25 cellular contexts compared by ENCODE assay signal in the genomic region with DNA sequence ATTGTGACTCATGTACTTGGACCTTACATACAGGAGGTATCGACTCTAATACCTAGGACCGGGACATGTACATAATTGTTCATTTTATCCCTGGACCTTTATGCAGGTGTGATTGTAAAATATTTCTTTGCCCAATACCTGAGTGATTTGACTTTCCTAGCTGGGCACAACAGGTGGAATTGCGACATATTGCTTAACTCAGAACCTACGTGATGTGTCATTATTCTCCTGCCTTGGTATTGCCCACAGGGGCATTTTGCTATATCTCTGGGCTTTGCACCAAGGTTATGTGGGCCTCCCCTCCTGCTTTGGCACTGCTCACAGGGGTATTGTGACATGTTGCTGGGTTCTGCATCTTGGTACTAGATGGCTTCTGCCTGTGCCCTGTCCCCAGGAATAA. TPM values are rescaled to one million over a fixed set of nuclear protein-coding genes. Genes with fewer than 3 reads are reported as not detected.
DNase-seq lines count a peak whose midpoint lies in the region; ATAC-seq, FAIRE-seq and TF ChIP-seq lines count a peak whose summit lies in the region.
"Had no signal": no experiment of that assay in that cellular context is flagged by ENCODE, and none has a peak within 500 bp of the region (broad histone marks: within the 10 kb centered on the region; RNA-seq: fewer than 3 reads in every experiment).

No MANE protein-coding gene starts in this region.

- H3K27me3 Mint-ChIP-seq in MCF 10A (ENCODE audit: insufficient read depth, unreplicated experiment) = no peaks in the 10 kb centered on the region
- H3K27me3 Mint-ChIP-seq in T-helper 17 cell = no peaks in the 10 kb centered on the region
- H3K27me3 Mint-ChIP-seq: CD4-positive, alpha-beta memory T cell; CD4-positive, CD25-positive, alpha-beta regulatory T cell; CD8-positive, alpha-beta memory T cell had no signal

- no peaks in the 10 kb centered on the region for H3K27me3 ChIP-seq in breast epithelium
- H3K27me3 ChIP-seq in Karpas-422 (ENCODE audit: low read length) = no peaks in the 10 kb centered on the region
- H3K27me3 ChIP-seq in HepG2 (ENCODE audit: control insufficient read depth in 1 of 2, insufficient read depth in 2 of 2, low read length in 2 of 2) = no peaks in the 10 kb centered on the region
- H3K27me3 ChIP-seq: BE2C, BLaER1 had no signal

- no peak for FAIRE-seq in HepG2 (lab: Jason Lieb, UNC)
- FAIRE-seq: A549, G401.6, GM12891, GM18507 had no signal

- H3K36me3 ChIP-seq in breast epithelium (no peaks in the 10 kb centered on the region), Karpas-422 (ENCODE audit: insufficient read depth, low read length) (no peaks in the 10 kb centered on the region), HepG2 (replicated peaks in 1 of 2; ENCODE audit: control insufficient read depth in 1 of 2, insufficient read depth in 2 of 2, low read length in 2 of 2) (no peaks in the 10 kb centered on the region)
- H3K36me3 ChIP-seq: BE2C, BLaER1 had no signal

- H3K36me3 Mint-ChIP-seq in MCF 10A (ENCODE audit: insufficient read depth, unreplicated experiment) = no peaks in the 10 kb centered on the region
- H3K36me3 Mint-ChIP-seq in T-helper 17 cell (ENCODE audit: low read depth) = no peaks in the 10 kb centered on the region
- H3K36me3 Mint-ChIP-seq: CD14-positive monocyte; CD4-positive, alpha-beta memory T cell; CD4-positive, CD25-positive, alpha-beta regulatory T cell; CD8-positive, alpha-beta memory T cell had no signal

- TF ChIP-seq EP300 in HepG2 (IDR thresholded peaks at IDR 0.05; ENCODE audit: low read depth in 2 of 2, low read length in 2 of 2) = no peak
- no peak for TF ChIP-seq EP300 in HepG2 (CRISPR knock-in tag; IDR thresholded peaks at IDR 0.05; ENCODE audit: borderline replicate concordance)

- H3K4me1 ChIP-seq in breast epithelium (peaks cover 0 to 7% of the 10 kb centered on the region in 2 donors), Karpas-422 (ENCODE audit: low read length) (no peaks in the 10 kb centered on the region), HepG2 (ENCODE audit: insufficient read depth, low read length) (no peaks in the 10 kb centered on the region; the same call in 1 of the 2 replicates)
- H3K4me1 ChIP-seq: A549, BE2C, BLaER1 had no signal

- peak overlapping the region; percentile 44 to 77 for H3K27ac ChIP-seq in breast epithelium
- no peak overlapping the region for H3K27ac ChIP-seq in Karpas-422 (ENCODE audit: low read length)
- no peak overlapping the region for H3K27ac ChIP-seq in HepG2 (ENCODE audit: extremely low read length, insufficient read depth, low read length)
- H3K27ac ChIP-seq: 22Rv1, A549, BLaER1 had no signal

- no peak overlapping the region for H3K27ac Mint-ChIP-seq in MCF 10A (ENCODE audit: low read depth, unreplicated experiment)
- no peak overlapping the region for H3K27ac Mint-ChIP-seq in T-helper 17 cell
- H3K27ac Mint-ChIP-seq: CD14-positive monocyte; CD4-positive, alpha-beta memory T cell; CD8-positive, alpha-beta memory T cell had no signal

- BruUV-seq in MCF 10A (replicated peaks; lab: Mats Ljungman, UMichigan) (no TSS peak), HepG2 (replicated peaks; lab: Mats Ljungman, UMichigan) (no TSS peak)

- H2AFZ ChIP-seq in Karpas-422 (ENCODE audit: low read length) (no peak overlapping the region), HepG2 (ENCODE audit: low read length) (no peak overlapping the region)

- H3K9ac ChIP-seq in Karpas-422 (ENCODE audit: low read length) = no peak overlapping the region
- no peak overlapping the region for H3K9ac ChIP-seq in HepG2 (ENCODE audit: insufficient read depth, low read depth, low read length)
- H3K9ac ChIP-seq: BLaER1 had no signal

- H3K9me2 ChIP-seq in Karpas-422 (replicated peaks; ENCODE audit: insufficient read depth, low read length) = no peaks in the 10 kb centered on the region

- H3K9me3 Mint-ChIP-seq in MCF 10A (ENCODE audit: unreplicated experiment) = peaks cover 43% of the 10 kb centered on the region
- H3K9me3 Mint-ChIP-seq: CD8-positive, alpha-beta memory T cell had no signal

- no peak overlapping the region for H3K4me2 ChIP-seq in Karpas-422 (ENCODE audit: low read depth, low read length, poor library complexity, severe bottlenecking)
- H3K4me2 ChIP-seq in HepG2 (ENCODE audit: low read depth, low read length) = no peak overlapping the region
- H3K4me2 ChIP-seq: A549, BLaER1 had no signal

- H3K4me3 Mint-ChIP-seq in MCF 10A (ENCODE audit: unreplicated experiment) (no peak overlapping the region), T-helper 17 cell (no peak overlapping the region)
- H3K4me3 Mint-ChIP-seq: CD14-positive monocyte; CD4-positive, alpha-beta memory T cell; CD4-positive, CD25-positive, alpha-beta regulatory T cell; CD8-positive, alpha-beta memory T cell had no signal

- CTCF ChIA-PET in MCF 10A (lab: Yijun Ruan, JAX) = interaction anchor here (1.1 kb wide), 1 partner anchor 12 kb away, joined by 4 read pairs; no protein-coding TSS in a partner anchor
- CTCF ChIA-PET in HepG2 (lab: Yijun Ruan, JAX; ENCODE audit: low intra/inter-chr PET ratio, low total read pairs) = no interaction called here

- TF ChIP-seq CTCF in breast epithelium (IDR thresholded peaks at IDR 0.05) (no peak), MCF 10A (IDR thresholded peaks at IDR 0.05; ENCODE audit: unreplicated experiment) (no peak), HepG2 (CRISPR knock-in tag; IDR thresholded peaks at IDR 0.05) (no peak)

- no peak for DNase-seq in breast epithelium (ENCODE audit: low spot score in 2 of 2)
- no peak for DNase-seq in MCF 10A (ENCODE audit: unreplicated experiment)
- DNase-seq in Karpas-422 = peak; percentile 36
- no peak for DNase-seq in HepG2 (ENCODE audit: low spot score)
- DNase-seq in T-helper 17 cell = no peak
- no peak for DNase-seq in NCI-H226
- DNase-seq in KBM-7 = no peak
- DNase-seq: BE2C; C1 segment of cervical spinal cord; CD4-positive, alpha-beta memory T cell; CD4-positive, CD25-positive, alpha-beta regulatory T cell; CD8-positive, alpha-beta memory T cell; COR-L47; DMS 273 treated with DMSO at 0.1 percent for 48 hours; DMS153; DMS53; DMS79 treated with DMSO at 0.1 percent for 48 hours; GF-D8 had no signal

- no peaks in the 10 kb centered on the region for H3K9me3 ChIP-seq in breast epithelium
- no peaks in the 10 kb centered on the region for H3K9me3 ChIP-seq in Karpas-422 (ENCODE audit: low read length)
- H3K9me3 ChIP-seq in HepG2 (ENCODE audit: low read length) = no peaks in the 10 kb centered on the region
- H3K9me3 ChIP-seq in T-helper 17 cell (ENCODE audit: control insufficient read depth, low read length, poor library complexity, severe bottlenecking) = no peaks in the 10 kb centered on the region
- H3K9me3 ChIP-seq: BE2C, BLaER1 had no signal

- H3K79me2 ChIP-seq in Karpas-422 (ENCODE audit: low read length) (no peaks in the 10 kb centered on the region), HepG2 (ENCODE audit: insufficient read depth, low read length) (no peaks in the 10 kb centered on the region)

- no peak for ATAC-seq in HepG2
- ATAC-seq in T-helper 17 cell = no peak
- ATAC-seq: A549 had no signal

- H3K4me1 Mint-ChIP-seq in MCF 10A (ENCODE audit: insufficient read depth, unreplicated experiment) = no peaks in the 10 kb centered on the region
- H3K4me1 Mint-ChIP-seq in T-helper 17 cell = peaks cover 2% of the 10 kb centered on the region
- H3K4me1 Mint-ChIP-seq: CD14-positive monocyte; CD4-positive, CD25-positive, alpha-beta regulatory T cell; CD8-positive, alpha-beta memory T cell had no signal

- H4K20me1 ChIP-seq in Karpas-422 (ENCODE audit: insufficient read depth, low read depth, low read length) (no peaks in the 10 kb centered on the region), HepG2 (ENCODE audit: insufficient read depth, low read length) (no peaks in the 10 kb centered on the region)
- H4K20me1 ChIP-seq: BLaER1 had no signal

- no peak for TF ChIP-seq POLR2A in breast epithelium (IDR thresholded peaks at IDR 0.05)
- TF ChIP-seq POLR2A in HepG2 (IDR thresholded peaks at IDR 0.05; ENCODE audit: insufficient read depth in 1 of 2, low read depth in 2 of 2, low read length in 2 of 2) = no peak

- in situ Hi-C loops in HepG2 (cut with HindIII; ENCODE audit: extremely low pct_ligation_motif_present, low pct_unique_long_range_greater_than_20kb) (no loop called here), KBM-7 (cut with MboI; ENCODE audit: low pct_unique_long_range_greater_than_20kb, low sequenced_read_pairs) (no loop called here)

- intact Hi-C loops in breast epithelium (cut with DNase I; ENCODE audit: low total_unique reads) (no loop called here), MCF 10A (cut with micrococcal nuclease) (no loop called here), HepG2 (cut with micrococcal nuclease; ENCODE audit: unreplicated experiment) (no loop called here)

- WGBS in HepG2 (ENCODE audit: low lambda C conversion rate) = 0% methylated on average over 2 of the region's 4 CpGs

- H3K4me3 ChIP-seq in breast epithelium (no peak overlapping the region), Karpas-422 (ENCODE audit: low read length) (no peak overlapping the region), HepG2 (replicated peaks in 1 of 3; ENCODE audit: insufficient read depth in 1 of 3, low read depth in 2 of 3, low read length in 3 of 3) (no peak overlapping the region)
- H3K4me3 ChIP-seq: A549, BLaER1 had no signal

- POLR2A ChIA-PET in MCF 10A (lab: Yijun Ruan, JAX) = no interaction called here
- POLR2A ChIA-PET in HepG2 (lab: Yijun Ruan, JAX) = no interaction called here

- TF ChIP-seq RAD21 in HepG2 (CRISPR knock-in tag; IDR thresholded peaks at IDR 0.05) = no peak

RNA-seq across cellular contexts. Expression of gene ZNF107, which starts 23.9 kb away (rescaled TPM):
- total RNA-seq in breast epithelium (10 to 100 TPM in 2 of 3 donors, 1 to 10 TPM in 1; 3.7 to 72.7 (median 33.1) TPM), MCF 10A (2022) (4.6 and 5.0 TPM in 2 replicates), HepG2 (2016; rRNA removed; fragmentation: Illumina TruSeq; extraction: Trizol) (5.4 and 9.4 TPM in 2 replicates), T-helper 17 cell (10 to 100 TPM; 13.0 to 13.5 TPM)
- total RNA-seq in Karpas-422 (2014; rRNA removed; shearing (Covaris generic); ENCODE audit: low replicate concordance) = 18.1 and 36.7 TPM in 2 replicates
- total RNA-seq in HepG2 (2016; cell fraction: cytosol; rRNA removed; fragmentation: Illumina TruSeq; extraction: Trizol; ENCODE audit: low read depth) = 0.44 and 0.61 TPM in 2 replicates
- 5.3 and 9.7 TPM in 2 replicates for total RNA-seq in HepG2 (2016; cell fraction: insoluble cytoplasmic fraction; rRNA removed; fragmentation: Illumina TruSeq; extraction: Trizol)
- 1.9 and 2.0 TPM in 2 replicates for total RNA-seq in HepG2 (2016; cell fraction: membrane; rRNA removed; fragmentation: Illumina TruSeq; extraction: Trizol)
- total RNA-seq in HepG2 (2016; cell fraction: nucleus; rRNA removed; fragmentation: Illumina TruSeq; extraction: Trizol) = 11.3 and 12.4 TPM in 2 replicates
- 1.6 and 2.5 TPM in 2 replicates for polyA plus RNA-seq in HepG2 (2011; rRNA removed)
- polyA plus RNA-seq in HepG2 (2011; cell fraction: cytosol; rRNA removed) = 0.96 and 1.1 TPM in 2 replicates
- polyA plus RNA-seq in HepG2 (2011; cell fraction: nucleus; rRNA removed) = 3.7 and 4.7 TPM in 2 replicates
- polyA plus RNA-seq in HepG2 (2012) = 1.6 and 1.9 TPM in 2 replicates
- 0.19 and 0.23 TPM in 2 replicates for polyA plus RNA-seq in HepG2 (2016; cell fraction: cytosol; fragmentation: Illumina TruSeq; extraction: Trizol; ENCODE audit: low read depth)
- 7.7 and 8.6 TPM in 2 replicates for polyA plus RNA-seq in HepG2 (2016; cell fraction: insoluble cytoplasmic fraction; fragmentation: Illumina TruSeq; extraction: Trizol; ENCODE audit: low read depth)
- polyA plus RNA-seq in HepG2 (2016; cell fraction: membrane; fragmentation: Illumina TruSeq; extraction: Trizol; ENCODE audit: low read depth) = 0.73 and 0.80 TPM in 2 replicates
- polyA plus RNA-seq in HepG2 (2016; cell fraction: nucleus; fragmentation: Illumina TruSeq; extraction: Trizol; ENCODE audit: insufficient read depth, low read depth) = 23.0 and 26.1 TPM in 2 replicates
- polyA minus RNA-seq in HepG2 (2011; rRNA and poly(A)+ RNA removed; ENCODE audit: low replicate concordance) = 1.4 TPM in 2 replicates
- 2.6 and 2.9 TPM in 2 replicates for polyA minus RNA-seq in HepG2 (2011; cell fraction: cytosol; rRNA and poly(A)+ RNA removed)
- polyA minus RNA-seq in HepG2 (2011; cell fraction: nucleus; rRNA and poly(A)+ RNA removed) = 9.6 and 11.2 TPM in 2 replicates

Comparison
In these comparisons a context has a peak if more than half of its experiments do, and no peak if none do; other contexts are left out.
1. H3K27ac ChIP-seq: peak in breast epithelium (2 of 2); none in Karpas-422 (single experiment) and HepG2 (single experiment).